Comparison of ENCODE assay signal across 1 cellular context in the genomic region with DNA sequence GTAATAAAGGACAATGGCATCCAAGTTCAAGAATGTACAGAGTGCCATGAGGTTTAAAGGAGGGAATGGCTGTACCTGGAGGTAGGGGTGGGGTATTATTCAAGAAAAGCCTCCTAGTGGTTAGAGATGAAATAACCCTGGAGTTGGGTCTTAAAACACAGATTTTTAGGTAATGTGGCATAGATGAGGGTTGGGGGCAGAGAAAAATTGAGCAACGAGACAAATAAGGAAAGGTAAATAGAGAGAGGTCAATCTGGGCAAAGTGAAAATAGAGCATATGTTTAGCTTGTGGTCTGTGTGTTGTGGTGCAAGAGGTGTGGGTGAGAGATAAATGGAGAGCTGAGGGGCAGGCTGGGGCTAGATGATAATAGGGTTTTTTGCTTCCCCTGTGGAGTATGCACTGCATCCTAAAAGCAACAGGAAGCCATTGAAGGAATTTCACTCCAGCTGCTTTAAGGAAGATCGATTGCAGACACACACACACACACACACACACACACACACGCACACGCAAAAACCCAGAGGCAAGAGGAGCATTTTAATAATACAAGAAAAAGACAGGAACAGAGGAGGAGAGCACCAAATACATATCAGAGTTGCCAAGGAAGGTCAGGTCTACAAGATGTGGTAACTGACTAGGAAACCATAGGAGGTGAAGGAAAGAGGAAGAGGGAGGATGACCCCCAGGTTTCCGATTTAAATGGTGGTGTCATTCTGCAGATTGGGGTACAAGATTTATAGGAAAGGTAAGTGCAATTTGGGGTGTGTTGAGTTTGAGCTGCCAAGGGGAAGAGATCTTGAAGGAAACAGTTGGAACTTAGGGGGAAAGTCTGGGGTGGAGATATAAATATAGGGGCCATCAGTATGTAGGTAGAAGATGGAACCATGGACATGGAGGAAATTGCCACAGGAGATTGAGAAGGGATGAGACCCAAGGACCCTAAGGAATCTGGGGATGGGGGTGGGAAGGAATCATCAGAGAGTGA.
A peak's percentile ranks its signal among the peaks of the same experiment; 100 is the strongest.
TF ChIP-seq lines count a peak whose summit lies in the region.

No MANE protein-coding gene starts in this region.

TF ChIP-seq in HepG2, 621 proteins besides CTCF, POLR2A, EP300 and RAD21 (continued from another document and continues in another):
- TF ChIP-seq E2F2 (CRISPR knock-in tag; IDR thresholded peaks at IDR 0.05; ENCODE audit: borderline replicate concordance) (no peak), ZNF414 (CRISPR knock-in tag; IDR thresholded peaks at IDR 0.05) (peak; percentile 87; the same call in 1 of the 2 replicates), YY1 (IDR thresholded peaks at IDR 0.05; ENCODE audit: insufficient read depth, insufficient replicate concordance, low read depth, low read length) (peak; percentile 58), CBX1 (IDR thresholded peaks at IDR 0.05; ENCODE audit: low read depth) (no peak), FOXC1 (CRISPR knock-in tag; IDR thresholded peaks at IDR 0.05; ENCODE audit: borderline replicate concordance) (no peak; the same call in 1 of the 2 replicates), NRL (CRISPR knock-in tag; IDR thresholded peaks at IDR 0.05; ENCODE audit: borderline replicate concordance) (no peak), HNF4A (CRISPR knock-in tag; IDR thresholded peaks at IDR 0.05) (peak; percentile 93), JUN (CRISPR knock-in tag; IDR thresholded peaks at IDR 0.05) (peak; percentile 77), PPARG (CRISPR knock-in tag; conservative IDR thresholded peaks at IDR 0.05) (peak; percentile 95), ZNF281 (CRISPR knock-in tag; IDR thresholded peaks at IDR 0.05; ENCODE audit: borderline replicate concordance) (peak; percentile 95), TCF7L2 (IDR thresholded peaks at IDR 0.05; ENCODE audit: low read depth, low read length) (peak; percentile 46; the same call in 1 of the 2 replicates), ZNF503 (CRISPR knock-in tag; IDR thresholded peaks at IDR 0.05) (peak; percentile 96), ZNF510 (CRISPR knock-in tag; IDR thresholded peaks at IDR 0.05; ENCODE audit: low read depth) (peak; percentile 89), ZNF383 (CRISPR knock-in tag; IDR thresholded peaks at IDR 0.05; ENCODE audit: borderline replicate concordance) (peak; percentile 97), ASH2L (IDR thresholded peaks at IDR 0.05; ENCODE audit: insufficient read length, low read depth, low read length) (peak; percentile 79), XBP1 (CRISPR knock-in tag; IDR thresholded peaks at IDR 0.05) (no peak), DMAP1 (CRISPR knock-in tag; IDR thresholded peaks at IDR 0.05) (peak; percentile 83), MEF2D (CRISPR knock-in tag; IDR thresholded peaks at IDR 0.05) (peak; percentile 99), ZNF567 (CRISPR knock-in tag; IDR thresholded peaks at IDR 0.05; ENCODE audit: borderline replicate concordance) (peak; percentile 87; the same call in 1 of the 2 replicates), SKIL (CRISPR knock-in tag; IDR thresholded peaks at IDR 0.05; ENCODE audit: borderline replicate concordance) (peak; percentile 89), ARID4A (CRISPR knock-in tag; IDR thresholded peaks at IDR 0.05; ENCODE audit: borderline replicate concordance) (peak; percentile 67; the same call in 1 of the 2 replicates), FIP1L1 (IDR thresholded peaks at IDR 0.05; ENCODE audit: borderline replicate concordance, insufficient read depth, low read depth, low read length) (no peak; the same call in 1 of the 2 replicates)
- TF ChIP-seq, protein P1, sequence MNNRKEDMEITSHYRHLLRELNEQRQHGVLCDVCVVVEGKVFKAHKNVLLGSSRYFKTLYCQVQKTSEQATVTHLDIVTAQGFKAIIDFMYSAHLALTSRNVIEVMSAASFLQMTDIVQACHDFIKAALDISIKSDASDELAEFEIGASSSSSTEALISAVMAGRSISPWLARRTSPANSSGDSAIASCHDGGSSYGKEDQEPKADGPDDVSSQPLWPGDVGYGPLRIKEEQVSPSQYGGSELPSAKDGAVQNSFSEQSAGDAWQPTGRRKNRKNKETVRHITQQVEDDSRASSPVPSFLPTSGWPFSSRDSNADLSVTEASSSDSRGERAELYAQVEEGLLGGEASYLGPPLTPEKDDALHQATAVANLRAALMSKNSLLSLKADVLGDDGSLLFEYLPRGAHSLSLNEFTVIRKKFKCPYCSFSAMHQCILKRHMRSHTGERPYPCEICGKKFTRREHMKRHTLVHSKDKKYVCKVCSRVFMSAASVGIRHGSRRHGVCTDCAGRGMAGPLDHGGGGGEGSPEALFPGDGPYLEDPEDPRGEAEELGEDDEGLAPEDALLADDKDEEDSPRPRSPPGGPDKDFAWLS (CRISPR knock-in tag; IDR thresholded peaks at IDR 0.05; ENCODE audit: borderline replicate concordance) = peak; percentile 93; the same call in 1 of the 2 replicates
- TF ChIP-seq, protein P2, sequence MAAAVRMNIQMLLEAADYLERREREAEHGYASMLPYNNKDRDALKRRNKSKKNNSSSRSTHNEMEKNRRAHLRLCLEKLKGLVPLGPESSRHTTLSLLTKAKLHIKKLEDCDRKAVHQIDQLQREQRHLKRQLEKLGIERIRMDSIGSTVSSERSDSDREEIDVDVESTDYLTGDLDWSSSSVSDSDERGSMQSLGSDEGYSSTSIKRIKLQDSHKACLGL (CRISPR knock-in tag; IDR thresholded peaks at IDR 0.05) = no peak; the same call in 1 of the 2 replicates
- TF ChIP-seq, protein P3, sequence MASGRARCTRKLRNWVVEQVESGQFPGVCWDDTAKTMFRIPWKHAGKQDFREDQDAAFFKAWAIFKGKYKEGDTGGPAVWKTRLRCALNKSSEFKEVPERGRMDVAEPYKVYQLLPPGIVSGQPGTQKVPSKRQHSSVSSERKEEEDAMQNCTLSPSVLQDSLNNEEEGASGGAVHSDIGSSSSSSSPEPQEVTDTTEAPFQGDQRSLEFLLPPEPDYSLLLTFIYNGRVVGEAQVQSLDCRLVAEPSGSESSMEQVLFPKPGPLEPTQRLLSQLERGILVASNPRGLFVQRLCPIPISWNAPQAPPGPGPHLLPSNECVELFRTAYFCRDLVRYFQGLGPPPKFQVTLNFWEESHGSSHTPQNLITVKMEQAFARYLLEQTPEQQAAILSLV (CRISPR knock-in tag; IDR thresholded peaks at IDR 0.05; ENCODE audit: borderline replicate concordance) = no peak
- TF ChIP-seq, protein P4, sequence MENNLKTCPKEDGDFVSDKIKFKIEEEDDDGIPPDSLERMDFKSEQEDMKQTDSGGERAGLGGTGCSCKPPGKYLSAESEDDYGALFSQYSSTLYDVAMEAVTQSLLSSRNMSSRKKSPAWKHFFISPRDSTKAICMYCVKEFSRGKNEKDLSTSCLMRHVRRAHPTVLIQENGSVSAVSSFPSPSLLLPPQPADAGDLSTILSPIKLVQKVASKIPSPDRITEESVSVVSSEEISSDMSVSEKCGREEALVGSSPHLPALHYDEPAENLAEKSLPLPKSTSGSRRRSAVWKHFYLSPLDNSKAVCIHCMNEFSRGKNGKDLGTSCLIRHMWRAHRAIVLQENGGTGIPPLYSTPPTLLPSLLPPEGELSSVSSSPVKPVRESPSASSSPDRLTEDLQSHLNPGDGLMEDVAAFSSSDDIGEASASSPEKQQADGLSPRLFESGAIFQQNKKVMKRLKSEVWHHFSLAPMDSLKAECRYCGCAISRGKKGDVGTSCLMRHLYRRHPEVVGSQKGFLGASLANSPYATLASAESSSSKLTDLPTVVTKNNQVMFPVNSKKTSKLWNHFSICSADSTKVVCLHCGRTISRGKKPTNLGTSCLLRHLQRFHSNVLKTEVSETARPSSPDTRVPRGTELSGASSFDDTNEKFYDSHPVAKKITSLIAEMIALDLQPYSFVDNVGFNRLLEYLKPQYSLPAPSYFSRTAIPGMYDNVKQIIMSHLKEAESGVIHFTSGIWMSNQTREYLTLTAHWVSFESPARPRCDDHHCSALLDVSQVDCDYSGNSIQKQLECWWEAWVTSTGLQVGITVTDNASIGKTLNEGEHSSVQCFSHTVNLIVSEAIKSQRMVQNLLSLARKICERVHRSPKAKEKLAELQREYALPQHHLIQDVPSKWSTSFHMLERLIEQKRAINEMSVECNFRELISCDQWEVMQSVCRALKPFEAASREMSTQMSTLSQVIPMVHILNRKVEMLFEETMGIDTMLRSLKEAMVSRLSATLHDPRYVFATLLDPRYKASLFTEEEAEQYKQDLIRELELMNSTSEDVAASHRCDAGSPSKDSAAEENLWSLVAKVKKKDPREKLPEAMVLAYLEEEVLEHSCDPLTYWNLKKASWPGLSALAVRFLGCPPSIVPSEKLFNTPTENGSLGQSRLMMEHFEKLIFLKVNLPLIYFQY (CRISPR knock-in tag; IDR thresholded peaks at IDR 0.05; ENCODE audit: borderline replicate concordance) = peak; percentile 79; the same call in 1 of the 2 replicates
